ENCODE assay signal across 8 cellular contexts in genomic region chr18:3447035-3447894, GRCh38. TPM values are rescaled to one million over a fixed set of nuclear protein-coding genes. Genes with fewer than 3 reads are reported as not detected.
DNase-seq lines count a peak whose midpoint lies in the region; ATAC-seq, FAIRE-seq and TF ChIP-seq lines count a peak whose summit lies in the region.

No MANE protein-coding gene starts in this region.

- peaks cover 17% of the 10 kb centered on the region for H3K4me1 ChIP-seq in keratinocyte (ENCODE audit: control insufficient read depth, extremely low read depth, insufficient read depth, low read length)

- H3K27me3 ChIP-seq in keratinocyte (ENCODE audit: control insufficient read depth, extremely low read depth, insufficient read depth, low read length) = no peaks in the 10 kb centered on the region

- no peaks in the 10 kb centered on the region for H3K9me3 ChIP-seq in keratinocyte (ENCODE audit: control insufficient read depth, low read depth, low read length)

- peak; percentile 37 for DNase-seq in Daoy (ENCODE audit: low read depth)
- peak; percentile 81 for DNase-seq in NB4 (ENCODE audit: low read depth)
- peak; percentile 75 for DNase-seq in astrocyte of the hippocampus (ENCODE audit: low read depth, low spot score)
- no peak for DNase-seq in keratinocyte (ENCODE audit: low read depth, low spot score)
- peak; percentile 4 for DNase-seq in stimulated activated CD8-positive, alpha-beta memory T cell treated with anti-CD3 and anti-CD28 coated beads, Interleukin-15, amount 100 ng/mL, for 1 hour (ENCODE audit: low read depth)
- DNase-seq in SHP77 treated with DMSO at 0.1 percent for 48 hours (lab: John Stamatoyannopoulos, UW) = no peak
- no peak for DNase-seq in HTR-8/SVneo (ENCODE audit: insufficient read length, low spot score)

- no peaks in the 10 kb centered on the region for H3K9me1 ChIP-seq in keratinocyte (ENCODE audit: control insufficient read depth, extremely low read depth, insufficient read depth, low read length)

- H2AFZ ChIP-seq in keratinocyte (ENCODE audit: control insufficient read depth, low read length) = peak overlapping the region; percentile 87

- H3K27ac ChIP-seq in keratinocyte (ENCODE audit: control insufficient read depth, insufficient read depth, low read length) = peak overlapping the region; percentile 100

- H3K36me3 ChIP-seq in keratinocyte (ENCODE audit: control insufficient read depth in 2 of 2, extremely low read depth in 1 of 2, insufficient read depth in 2 of 2, low read length in 2 of 2) = no peaks in the 10 kb centered on the region

- peaks cover 23% of the 10 kb centered on the region for H3K79me2 ChIP-seq in keratinocyte (ENCODE audit: control insufficient read depth, insufficient read depth, low read length)

- dilution Hi-C loops in keratinocyte (cut with MboI; ENCODE audit: extremely low pct_ligation_motif_present, low sequenced_read_pairs) = no loop called here

- FAIRE-seq in keratinocyte (lab: Jason Lieb, UNC) (no peak), HTR-8/SVneo (lab: Jason Lieb, UNC) (no peak)

- no peak for ATAC-seq in GM18520 (IDR thresholded peaks at IDR 0.05; ENCODE audit: unreplicated experiment)

- H3K4me2 ChIP-seq in keratinocyte (ENCODE audit: control insufficient read depth, extremely low read depth, insufficient read depth, low read depth, low read length) = peak overlapping the region; percentile 100

- H3K4me3 ChIP-seq in NB4 (ENCODE audit: low read depth, low read length) (peak overlapping the region; percentile 84), keratinocyte (ENCODE audit: control insufficient read depth in 2 of 3, extremely low read depth in 1 of 3, insufficient read depth in 2 of 3, low read depth in 1 of 3, low read length in 3 of 3) (peak overlapping the region; percentile 48 to 85 (median 82))

- H3K9ac ChIP-seq in keratinocyte (ENCODE audit: control insufficient read depth, extremely low read depth, insufficient read depth, low read length) = peak overlapping the region; percentile 100

- no peaks in the 10 kb centered on the region for H4K20me1 ChIP-seq in keratinocyte (ENCODE audit: control insufficient read depth, extremely low read depth, insufficient read depth, low read length)

- TF ChIP-seq POLR2A in NB4 (IDR thresholded peaks at IDR 0.05; ENCODE audit: extremely low read depth, insufficient read length) = no peak

- no peak for TF ChIP-seq CTCF in NB4 (IDR thresholded peaks at IDR 0.05; ENCODE audit: low read depth, low read length)
- TF ChIP-seq CTCF in keratinocyte (optimal IDR thresholded peaks at IDR 0.05 in 1 of 3, IDR thresholded peaks at IDR 0.05 in 1 of 3, conservative IDR thresholded peaks at IDR 0.05 in 1 of 3; ENCODE audit: extremely low read depth in 1 of 3, insufficient read depth in 2 of 3, low read length in 3 of 3) = no peak

RNA-seq across cellular contexts. Expression of gene TGIF1, which starts 2.7 kb away (rescaled TPM):
- total RNA-seq in Daoy (2014; rRNA removed; shearing (Covaris generic)) = 48.0 and 83.6 TPM in 2 replicates
- polyA plus RNA-seq in keratinocyte = 111 to 187 TPM (median 115 TPM) in 3 replicates
- polyA plus RNA-seq in keratinocyte (2011; ENCODE audit: low read depth) = 163 TPM
- 115 and 141 TPM in 2 replicates for polyA plus RNA-seq in keratinocyte (2011; cell fraction: cytosol; rRNA removed)
- polyA plus RNA-seq in keratinocyte (2011; cell fraction: nucleus; rRNA removed) = 323 and 359 TPM in 2 replicates
- polyA plus RNA-seq in keratinocyte (2012; ENCODE audit: low replicate concordance) = 66.2 and 105 TPM in 2 replicates
- polyA minus RNA-seq in keratinocyte = 134 to 144 TPM (median 142 TPM) in 3 replicates
- polyA minus RNA-seq in keratinocyte (2011; cell fraction: cytosol; rRNA and poly(A)+ RNA removed) = 54.9 TPM
- 79.0 and 130 TPM in 2 replicates for polyA minus RNA-seq in keratinocyte (2011; cell fraction: nucleus; rRNA and poly(A)+ RNA removed)

Comparison
In these comparisons a context has a peak if more than half of its experiments do, and no peak if none do; other contexts are left out.
1. DNase-seq: peak in Daoy (single experiment), NB4 (single experiment), astrocyte of the hippocampus (single experiment) and stimulated activated CD8-positive, alpha-beta memory T cell treated with anti-CD3 and anti-CD28 coated beads, Interleukin-15, amount 100 ng/mL, for 1 hour (single experiment); none in keratinocyte (single experiment), SHP77 treated with DMSO at 0.1 percent for 48 hours (single experiment) and HTR-8/SVneo (single experiment).